Comparison of ENCODE assay signal across 37 cellular contexts in genomic region chr4:62717144-62717543, GRCh38.
"Had no signal": no experiment of that assay in that cellular context is flagged by ENCODE, and none has a peak within 500 bp of the region (broad histone marks: within the 10 kb centered on the region; RNA-seq: fewer than 3 reads in every experiment).

No MANE protein-coding gene starts in this region.

- H3K27me3 Mint-ChIP-seq: activated B cell treated with CpG ODN at 0.5 μM for 24 hours; activated CD4-positive, alpha-beta memory T cell treated with anti-CD3 and anti-CD28 coated beads for 36 hours; activated naive CD4-positive, alpha-beta T cell treated with anti-CD3 and anti-CD28 coated beads, Interleukin-2, amount 10 ng/mL, durations not matched to agents 7 days and 5 days; activated naive CD8-positive, alpha-beta T cell; activated naive CD8-positive, alpha-beta T cell treated with anti-CD3 and anti-CD28 coated beads, Interleukin-2, amount 50 U/mL, for 24 hours had no signal

- H3K9ac ChIP-seq: SK-N-SH had no signal

- ATAC-seq: activated naive CD8-positive, alpha-beta T cell treated with anti-CD3 and anti-CD28 coated beads, Interleukin-2, amount 50 U/mL, for 24 hours; activated T-cell treated with anti-CD3 and anti-CD28 coated beads, Interleukin-2, amount 50 U/mL, for 4 hours; PC-3 had no signal

- H3K4me1 Mint-ChIP-seq: activated B cell treated with CpG ODN at 0.5 μM for 24 hours; activated naive CD4-positive, alpha-beta T cell treated with anti-CD3 and anti-CD28 coated beads, Interleukin-2, amount 10 ng/mL, durations not matched to agents 7 days and 5 days; activated naive CD8-positive, alpha-beta T cell treated with anti-CD3 and anti-CD28 coated beads, Interleukin-2, amount 50 U/mL, for 24 hours; brain had no signal

- H3K27me3 ChIP-seq: MG63, Peyer's patch, SJSA1 had no signal

- H3K4me3 Mint-ChIP-seq: activated B cell treated with CpG ODN at 0.5 μM for 24 hours; activated CD4-positive, alpha-beta memory T cell treated with anti-CD3 and anti-CD28 coated beads for 36 hours; activated naive CD4-positive, alpha-beta T cell treated with anti-CD3 and anti-CD28 coated beads, Interleukin-2, amount 10 ng/mL, durations not matched to agents 7 days and 5 days; activated naive CD8-positive, alpha-beta T cell; activated naive CD8-positive, alpha-beta T cell treated with anti-CD3 and anti-CD28 coated beads, Interleukin-2, amount 50 U/mL, for 24 hours; activated T-cell treated with anti-CD3 and anti-CD28 coated beads, Interleukin-2, amount 50 U/mL, for 4 hours; activated T-helper 1 cell treated with anti-CD3 and anti-CD28 coated beads, Interleukin-12 subunit alpha, Interleukin-12 subunit beta, Interleukin-2, Interleukin-4 antibody, amounts not matched to agents 30 ng/mL and 10 ng/mL and 1 ng/mL, durations not matched to agents 14 hours and 24 hours and 36 hours; brain had no signal

- H3K36me3 ChIP-seq: MG63, Peyer's patch, SJSA1 had no signal

- H3K9me3 ChIP-seq: MG63, Peyer's patch, SJSA1, SK-N-SH had no signal

- H3K9me3 Mint-ChIP-seq: activated naive CD4-positive, alpha-beta T cell treated with anti-CD3 and anti-CD28 coated beads, Interleukin-2, amount 10 ng/mL, durations not matched to agents 7 days and 5 days; activated T-helper 1 cell treated with anti-CD3 and anti-CD28 coated beads, Interleukin-12 subunit alpha, Interleukin-12 subunit beta, Interleukin-2, Interleukin-4 antibody, amounts not matched to agents 30 ng/mL and 10 ng/mL and 1 ng/mL, durations not matched to agents 14 hours and 24 hours and 36 hours had no signal

- H3K4me2 ChIP-seq: SK-N-SH had no signal

- DNase-seq: activated B cell treated with CpG ODN at 0.5 μM for 24 hours; activated CD4-positive, alpha-beta memory T cell treated with anti-CD3 and anti-CD28 coated beads for 36 hours; activated CD4-positive, alpha-beta T cell treated with anti-CD3 and anti-CD28 coated beads for 4 hours; activated CD4-positive, alpha-beta T cell treated with anti-CD3 and anti-CD28 coated beads, Interleukin-2, amount 50 U/mL, for 1 hour; activated CD4-positive, CD25-positive, alpha-beta regulatory T cell treated with anti-CD3 and anti-CD28 coated beads, Interleukin-2, amount 50 U/mL, for 72 hours; activated CD8-positive, alpha-beta memory T cell treated with anti-CD3 and anti-CD28 coated beads, Interleukin-2, amount 50 U/mL, for 4 hours; activated naive CD4-positive, alpha-beta T cell treated with anti-CD3 and anti-CD28 coated beads, Interleukin-2, amount 10 ng/mL, durations not matched to agents 7 days and 5 days; activated naive CD8-positive, alpha-beta T cell treated with anti-CD3 and anti-CD28 coated beads, Interleukin-2, amount 50 U/mL, for 24 hours; activated T-cell treated with anti-CD3 and anti-CD28 coated beads for 4 hours; activated T-cell treated with anti-CD3 and anti-CD28 coated beads, Interleukin-2, amount 50 U/mL, for 4 hours; anterior cingulate cortex; caudate nucleus; cerebellar nuclear complex; Karpas-422; MG63; NCI-H1048; NCI-H1105 treated with DMSO at 0.1 percent for 48 hours; NCI-H1436; NCI-H1694 treated with DMSO at 0.1 percent for 48 hours; NCI-H2029; NCI-H345; NCI-H510A; NCI-H526; NCI-H774; PC-3; Peyer's patch; RPMI8226; SHP77 treated with DMSO at 0.1 percent for 48 hours; SK-N-SH; T-helper 1 cell; T-helper 2 cell; T-helper 9 cell had no signal

- H3K4me3 ChIP-seq: MG63, Peyer's patch, SJSA1 had no signal

- H3K36me3 Mint-ChIP-seq: activated CD4-positive, alpha-beta memory T cell treated with anti-CD3 and anti-CD28 coated beads for 36 hours; activated naive CD4-positive, alpha-beta T cell treated with anti-CD3 and anti-CD28 coated beads, Interleukin-2, amount 10 ng/mL, durations not matched to agents 7 days and 5 days; activated naive CD8-positive, alpha-beta T cell; brain had no signal

- H3K27ac ChIP-seq: Peyer's patch, SJSA1, VCaP had no signal

- H3K9me2 ChIP-seq: SK-N-SH had no signal

- H3K27ac Mint-ChIP-seq: activated B cell treated with CpG ODN at 0.5 μM for 24 hours; activated CD4-positive, alpha-beta memory T cell treated with anti-CD3 and anti-CD28 coated beads for 36 hours; activated naive CD4-positive, alpha-beta T cell treated with anti-CD3 and anti-CD28 coated beads, Interleukin-2, amount 10 ng/mL, durations not matched to agents 7 days and 5 days; activated naive CD8-positive, alpha-beta T cell; activated naive CD8-positive, alpha-beta T cell treated with anti-CD3 and anti-CD28 coated beads, Interleukin-2, amount 50 U/mL, for 24 hours; activated T-helper 1 cell treated with anti-CD3 and anti-CD28 coated beads, Interleukin-12 subunit alpha, Interleukin-12 subunit beta, Interleukin-2, Interleukin-4 antibody, amounts not matched to agents 30 ng/mL and 10 ng/mL and 1 ng/mL, durations not matched to agents 14 hours and 24 hours and 36 hours; brain had no signal
